8 cellular contexts compared by ENCODE assay signal in the genomic region with DNA sequence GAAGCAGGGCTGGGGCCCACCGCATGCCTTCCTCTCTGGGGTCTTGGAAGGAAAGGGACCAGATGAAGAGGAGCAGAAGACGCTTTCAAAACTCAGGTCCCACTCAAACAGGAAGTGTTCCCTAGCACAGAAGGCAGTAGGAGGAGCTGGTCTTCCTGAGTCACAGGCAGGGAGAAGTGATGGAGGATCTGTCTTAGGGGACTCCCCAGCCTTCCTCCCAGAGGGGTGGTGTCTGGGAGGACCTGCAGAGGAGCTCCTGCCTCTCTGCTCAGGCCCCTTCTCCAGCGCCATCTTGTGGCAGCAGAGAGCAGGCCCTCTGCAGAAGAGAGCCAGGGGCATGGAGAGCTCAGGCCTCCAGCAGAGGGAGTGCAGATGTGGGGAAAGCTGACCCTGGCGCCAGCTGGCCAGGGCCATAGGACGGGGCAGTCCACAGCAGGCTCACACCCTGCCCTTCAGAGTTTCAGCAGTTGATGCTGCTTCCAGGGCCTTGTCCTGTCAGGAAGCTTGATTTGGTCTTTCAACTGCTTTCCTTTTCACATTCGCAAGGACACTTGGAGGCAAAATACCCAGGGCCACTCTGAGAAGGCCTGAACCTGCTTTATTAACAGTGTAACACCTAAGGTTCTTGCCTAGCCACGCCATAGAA.
DNase-seq lines count a peak whose midpoint lies in the region; ATAC-seq and TF ChIP-seq lines count a peak whose summit lies in the region.

No MANE protein-coding gene starts in this region.

- H3K4me3 Mint-ChIP-seq in activated naive CD8-positive, alpha-beta T cell treated with anti-CD3 and anti-CD28 coated beads for 36 hours, result peak overlapping the region; percentile 76

- no peaks in the 10 kb centered on the region for H3K9me3 Mint-ChIP-seq in activated naive CD8-positive, alpha-beta T cell treated with anti-CD3 and anti-CD28 coated beads for 36 hours

- H3K27me3 Mint-ChIP-seq in activated naive CD8-positive, alpha-beta T cell treated with anti-CD3 and anti-CD28 coated beads for 36 hours, result no peaks in the 10 kb centered on the region

- H3K27ac Mint-ChIP-seq in activated naive CD8-positive, alpha-beta T cell treated with anti-CD3 and anti-CD28 coated beads for 36 hours, result peak overlapping the region; percentile 90

- DNase-seq in H4 (ENCODE audit: low spot score) (peak; percentile 97), LHCN-M2 (ENCODE audit: low read depth) (peak; percentile 87), SKM-1 treated with dmso at 0.1 percent for 144 hours (lab: John Stamatoyannopoulos, UW; ENCODE audit: unreplicated experiment) (peak; percentile 94), left cardiac atrium (peak; percentile 83), putamen (ENCODE audit: low spot score) (peak; percentile 80), epidermal melanocyte (ENCODE audit: insufficient read length, low spot score) (no peak)
- peak; percentile 87 for DNase-seq in activated naive CD8-positive, alpha-beta T cell treated with anti-CD3 and anti-CD28 coated beads for 36 hours

- intact Hi-C loops in left cardiac atrium (cut with DNase I), result no loop called here

- H3K4me1 Mint-ChIP-seq in activated naive CD8-positive, alpha-beta T cell treated with anti-CD3 and anti-CD28 coated beads for 36 hours, result peaks cover 40% of the 10 kb centered on the region

- ATAC-seq in left cardiac atrium, result peak; percentile 89 to 95

- peak; percentile 91 for TF ChIP-seq CTCF in GM12801 (IDR thresholded peaks at IDR 0.05; ENCODE audit: extremely low read depth, insufficient read length)

- H3K36me3 Mint-ChIP-seq in activated naive CD8-positive, alpha-beta T cell treated with anti-CD3 and anti-CD28 coated beads for 36 hours, result peaks cover 2% of the 10 kb centered on the region
